In genomic region chr6:43058511-43058910, GRCh38 we compare ENCODE assay signal across 8 cellular contexts. TPM values are rescaled to one million over a fixed set of nuclear protein-coding genes. Genes with fewer than 3 reads are reported as not detected.
DNase-seq lines count a peak whose midpoint lies in the region; ATAC-seq and TF ChIP-seq lines count a peak whose summit lies in the region.

No MANE protein-coding gene starts in this region.

- peaks cover 7% of the 10 kb centered on the region for H3K36me3 ChIP-seq in iPS-18a (ENCODE audit: control insufficient read depth, low read depth, low read length)
- H3K36me3 ChIP-seq in stomach smooth muscle (ENCODE audit: control insufficient read depth in 2 of 2, insufficient read depth in 2 of 2, low read length in 2 of 2) = peaks cover 15 to 21% of the 10 kb centered on the region in 2 donors

- H3K27ac ChIP-seq in iPS-18a (ENCODE audit: low read length) = peak overlapping the region; percentile 70
- peak overlapping the region; percentile 79 for H3K27ac ChIP-seq in stomach smooth muscle (ENCODE audit: low read length)
- no peak overlapping the region for H3K27ac ChIP-seq in RWPE1

- peaks cover 12% of the 10 kb centered on the region for H3K4me1 ChIP-seq in iPS-18a (ENCODE audit: control insufficient read depth, low read depth, low read length)
- H3K4me1 ChIP-seq in stomach smooth muscle (ENCODE audit: control insufficient read depth, insufficient read depth, low read length) = peaks cover 32% of the 10 kb centered on the region

- H3K27me3 Mint-ChIP-seq in T-helper 2 cell treated with Interferon-gamma antibody and Interleukin-4, amounts not matched to agents 5 μg/mL and 100 μg/mL, for 36 hours (ENCODE audit: low read depth) = no peaks in the 10 kb centered on the region
- H3K27me3 Mint-ChIP-seq in activated CD8-positive, alpha-beta T cell treated with anti-CD3 and anti-CD28 coated beads for 36 hours = no peaks in the 10 kb centered on the region

- H3K4me1 Mint-ChIP-seq in T-helper 2 cell treated with Interferon-gamma antibody and Interleukin-4, amounts not matched to agents 5 μg/mL and 100 μg/mL, for 36 hours (ENCODE audit: low read depth) = peaks cover 30% of the 10 kb centered on the region
- H3K4me1 Mint-ChIP-seq in activated CD8-positive, alpha-beta T cell treated with anti-CD3 and anti-CD28 coated beads for 36 hours (ENCODE audit: low read depth) = peaks cover 42% of the 10 kb centered on the region

- peaks cover 18% of the 10 kb centered on the region for H3K36me3 Mint-ChIP-seq in T-helper 2 cell treated with Interferon-gamma antibody and Interleukin-4, amounts not matched to agents 5 μg/mL and 100 μg/mL, for 36 hours (ENCODE audit: low read depth)
- peaks cover 35% of the 10 kb centered on the region for H3K36me3 Mint-ChIP-seq in activated CD8-positive, alpha-beta T cell treated with anti-CD3 and anti-CD28 coated beads for 36 hours (ENCODE audit: low read depth)

- H3K9me3 Mint-ChIP-seq in T-helper 2 cell treated with Interferon-gamma antibody and Interleukin-4, amounts not matched to agents 5 μg/mL and 100 μg/mL, for 36 hours = no peaks in the 10 kb centered on the region
- H3K9me3 Mint-ChIP-seq in activated CD8-positive, alpha-beta T cell treated with anti-CD3 and anti-CD28 coated beads for 36 hours = no peaks in the 10 kb centered on the region

- H3K27ac Mint-ChIP-seq in T-helper 2 cell treated with Interferon-gamma antibody and Interleukin-4, amounts not matched to agents 5 μg/mL and 100 μg/mL, for 36 hours = peak overlapping the region; percentile 98
- H3K27ac Mint-ChIP-seq in activated CD8-positive, alpha-beta T cell treated with anti-CD3 and anti-CD28 coated beads for 36 hours = peak overlapping the region; percentile 92

- no peak for ATAC-seq in activated CD8-positive, alpha-beta T cell treated with anti-CD3 and anti-CD28 coated beads for 36 hours
- ATAC-seq in HG02885 (IDR thresholded peaks at IDR 0.05; ENCODE audit: poor library complexity, unreplicated experiment) = no peak

- no peak for TF ChIP-seq CTCF in activated CD8-positive, alpha-beta T cell treated with anti-CD3 and anti-CD28 coated beads for 36 hours (IDR thresholded peaks at IDR 0.05)
- no peak for TF ChIP-seq CTCF in RWPE1 (conservative IDR thresholded peaks at IDR 0.05; ENCODE audit: low read depth)

- H3K4me3 ChIP-seq in iPS-18a (ENCODE audit: low read length) = peak overlapping the region; percentile 87
- peak overlapping the region; percentile 93 to 99 for H3K4me3 ChIP-seq in stomach smooth muscle (ENCODE audit: low read length in 2 of 2)

- H3K9ac ChIP-seq in iPS-18a (ENCODE audit: low read length) = peak overlapping the region; percentile 83
- peak overlapping the region; percentile 93 to 94 for H3K9ac ChIP-seq in stomach smooth muscle (ENCODE audit: low read length in 2 of 2)

- intact Hi-C loops in activated CD8-positive, alpha-beta T cell treated with anti-CD3 and anti-CD28 coated beads for 36 hours (cut with micrococcal nuclease) = loop anchor here (5.0 to 10.0 kb wide), 2 partner anchors 46 to 154 kb away; partner anchors contain the start of genes KLHDC3 and MEA1

- no peak for DNase-seq in T-helper 2 cell treated with Interferon-gamma antibody and Interleukin-4, amounts not matched to agents 5 μg/mL and 100 μg/mL, for 36 hours (ENCODE audit: low spot score)
- DNase-seq in T-helper 2 cell (no peak), RWPE1 (ENCODE audit: low spot score) (no peak), nucleus accumbens (lab: John Stamatoyannopoulos, UW) (no peak)
- DNase-seq in activated CD8-positive, alpha-beta T cell treated with anti-CD3 and anti-CD28 coated beads for 36 hours = no peak

- H3K27me3 ChIP-seq in iPS-18a (ENCODE audit: control insufficient read depth, insufficient read depth, low read length) (no peaks in the 10 kb centered on the region), stomach smooth muscle (ENCODE audit: control insufficient read depth in 1 of 2, insufficient read depth in 2 of 2, low read length in 2 of 2) (no peaks in the 10 kb centered on the region)

- H3K4me3 Mint-ChIP-seq in T-helper 2 cell treated with Interferon-gamma antibody and Interleukin-4, amounts not matched to agents 5 μg/mL and 100 μg/mL, for 36 hours = peak overlapping the region; percentile 97
- H3K4me3 Mint-ChIP-seq in activated CD8-positive, alpha-beta T cell treated with anti-CD3 and anti-CD28 coated beads for 36 hours = peak overlapping the region; percentile 81

- CTCF ChIA-PET in activated CD8-positive, alpha-beta T cell treated with anti-CD3 and anti-CD28 coated beads for 36 hours (lab: Charles Lee) = interaction anchor here (1.0 to 4.2 kb wide), 2 partner anchors 50 to 85 kb away, joined by 3 to 32 read pairs; no protein-coding TSS in a partner anchor
- CTCF ChIA-PET in RWPE1 (lab: Yijun Ruan, JAX) = interaction anchor here (0.6 kb wide), 1 partner anchor 240 kb away, joined by 3 read pairs; the partner anchor contains the start of gene SLC22A7

- H3K9me3 ChIP-seq in iPS-18a (ENCODE audit: control insufficient read depth, low read depth, low read length) (no peaks in the 10 kb centered on the region), stomach smooth muscle (ENCODE audit: control insufficient read depth in 2 of 2, low read length in 2 of 2) (no peaks in the 10 kb centered on the region)

- POLR2A ChIA-PET in activated CD8-positive, alpha-beta T cell treated with anti-CD3 and anti-CD28 coated beads for 36 hours (lab: Charles Lee) = interaction anchor here (0.7 to 2.6 kb wide), 5 partner anchors 18 to 390 kb away, joined by 3 to 6 read pairs (median 5); partner anchors contain the start of genes KLHDC3, MEA1, PPP2R5D and PTK7
- POLR2A ChIA-PET in RWPE1 (lab: Yijun Ruan, JAX; ENCODE audit: low non-redundant PET) = interaction anchor here (0.9 kb wide), 1 partner anchor 17 kb away, joined by 3 read pairs; the partner anchor contains the start of gene PTK7

RNA-seq across cellular contexts. Expression of gene MRPL2, which starts 0.7 kb away (rescaled TPM):
- total RNA-seq in activated CD8-positive, alpha-beta T cell treated with anti-CD3 and anti-CD28 coated beads for 36 hours = 100 to 1,000 TPM; 108 TPM

RNA-seq across cellular contexts. Expression of gene KLC4, which starts 0.9 kb away (rescaled TPM):
- 10 to 100 TPM; 10.6 to 11.5 TPM for total RNA-seq in activated CD8-positive, alpha-beta T cell treated with anti-CD3 and anti-CD28 coated beads for 36 hours

RNA-seq across cellular contexts. Expression of gene CUL7, which starts 4.9 kb away (rescaled TPM):
- 10 to 100 TPM; 13.9 TPM for total RNA-seq in activated CD8-positive, alpha-beta T cell treated with anti-CD3 and anti-CD28 coated beads for 36 hours

RNA-seq across cellular contexts. Expression of gene PTK7, which starts 17.6 kb away (rescaled TPM):
- 1 to 10 TPM; 3.8 to 4.1 TPM for total RNA-seq in activated CD8-positive, alpha-beta T cell treated with anti-CD3 and anti-CD28 coated beads for 36 hours

RNA-seq across cellular contexts. Expression of gene RRP36, which starts 37.1 kb away (rescaled TPM):
- total RNA-seq in activated CD8-positive, alpha-beta T cell treated with anti-CD3 and anti-CD28 coated beads for 36 hours = 10 to 100 TPM; 47.9 to 48.0 TPM
